Comparison of ENCODE assay signal across 21 cellular contexts in the genomic region with DNA sequence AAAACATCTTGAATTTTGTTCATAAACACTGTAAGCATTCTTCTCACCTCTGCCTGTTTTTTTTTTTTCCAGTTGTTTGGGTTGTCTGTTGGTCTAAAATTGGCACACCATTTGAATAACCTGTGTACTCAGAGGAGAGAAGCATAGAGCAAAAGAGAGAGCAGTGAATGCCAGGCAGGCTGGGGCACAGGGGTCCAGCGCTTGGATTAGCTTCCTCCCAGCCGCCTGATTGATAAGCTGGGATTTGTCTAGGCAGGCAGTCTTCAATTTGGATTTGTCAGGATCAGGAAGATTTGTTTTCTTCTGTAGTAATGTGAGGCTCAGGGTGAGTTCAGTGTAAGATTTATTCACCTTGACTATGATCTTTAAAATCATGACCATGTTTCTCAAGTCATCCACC.
"Had no signal": no experiment of that assay in that cellular context is flagged by ENCODE, and none has a peak within 500 bp of the region (broad histone marks: within the 10 kb centered on the region; RNA-seq: fewer than 3 reads in every experiment).

No MANE protein-coding gene starts in this region.

- ATAC-seq: foreskin keratinocyte; left colon; left ventricle myocardium superior; psoas muscle; sciatic nerve; stimulated activated memory B cell treated with anti-CD40 and anti-IgM and Interleukin-4, amounts not matched to agents 10 μg/mL and 1 μg/mL and 100 μg/mL, for 72 hours had no signal

- DNase-seq: erythroblast; left colon; left ventricle myocardium superior; mesenchymal stem cell; naive B cell; nephron progenitor cell; psoas muscle; spleen; stimulated activated CD4-positive, alpha-beta T cell treated with anti-CD3 and anti-CD28 coated beads, Interleukin-15, amount 100 ng/mL, for 24 hours; stimulated activated CD4-positive, alpha-beta T cell treated with anti-CD3 and anti-CD28 coated beads, Interleukin-1b, Interleukin-23, amount 100 ng/mL, for 48 hours; stimulated activated CD4-positive, alpha-beta T cell treated with anti-CD3 and anti-CD28 coated beads, Interleukin-4, amount 100 ng/mL, for 24 hours; tibial artery; upper lobe of left lung had no signal

- H3K79me2 ChIP-seq: hepatocyte had no signal

- H3K4me2 ChIP-seq: hepatocyte had no signal

- H3K9me3 ChIP-seq: neutrophil, psoas muscle, spleen, tibial artery, upper lobe of left lung, vagina had no signal

- H3K36me3 ChIP-seq: neutrophil, spleen, tibial artery, upper lobe of left lung, vagina had no signal

- H3K27ac ChIP-seq: foreskin keratinocyte, hepatocyte, neutrophil, psoas muscle, spleen, tibial artery, upper lobe of left lung, vagina had no signal

- H3K4me1 Mint-ChIP-seq: naive B cell; stimulated activated memory B cell treated with anti-CD40 and anti-IgM and Interleukin-4, amounts not matched to agents 10 μg/mL and 1 μg/mL and 100 μg/mL, for 72 hours had no signal

- H3K4me3 Mint-ChIP-seq: naive B cell; nephron progenitor cell; stimulated activated memory B cell treated with anti-CD40 and anti-IgM and Interleukin-4, amounts not matched to agents 10 μg/mL and 1 μg/mL and 100 μg/mL, for 72 hours; stimulated activated naive CD8-positive, alpha-beta T cell treated with anti-CD3 and anti-CD28 coated beads, Interleukin-15, Interleukin-2, amounts not matched to agents 100 ng/mL and 50 ng/mL, for 24 hours had no signal

- H3K36me3 Mint-ChIP-seq: naive B cell; stimulated activated memory B cell treated with anti-CD40 and anti-IgM and Interleukin-4, amounts not matched to agents 10 μg/mL and 1 μg/mL and 100 μg/mL, for 72 hours had no signal

- H3K4me1 ChIP-seq: foreskin keratinocyte, psoas muscle, spleen, tibial artery, upper lobe of left lung, vagina had no signal

- H3K27me3 ChIP-seq: foreskin keratinocyte, hepatocyte, neutrophil, spleen, tibial artery, upper lobe of left lung, vagina had no signal

- H3K9me3 Mint-ChIP-seq: naive B cell; stimulated activated memory B cell treated with anti-CD40 and anti-IgM and Interleukin-4, amounts not matched to agents 10 μg/mL and 1 μg/mL and 100 μg/mL, for 72 hours; stimulated activated naive CD8-positive, alpha-beta T cell treated with anti-CD3 and anti-CD28 coated beads, Interleukin-15, Interleukin-2, amounts not matched to agents 100 ng/mL and 50 ng/mL, for 24 hours had no signal

- H3K4me3 ChIP-seq: hepatocyte, lung, psoas muscle, spleen, tibial artery, upper lobe of left lung, vagina had no signal

- H3K27ac Mint-ChIP-seq: nephron progenitor cell; stimulated activated memory B cell treated with anti-CD40 and anti-IgM and Interleukin-4, amounts not matched to agents 10 μg/mL and 1 μg/mL and 100 μg/mL, for 72 hours; stimulated activated naive CD8-positive, alpha-beta T cell treated with anti-CD3 and anti-CD28 coated beads, Interleukin-15, Interleukin-2, amounts not matched to agents 100 ng/mL and 50 ng/mL, for 24 hours had no signal

- H2AFZ ChIP-seq: hepatocyte had no signal

- H3K27me3 Mint-ChIP-seq: stimulated activated memory B cell treated with anti-CD40 and anti-IgM and Interleukin-4, amounts not matched to agents 10 μg/mL and 1 μg/mL and 100 μg/mL, for 72 hours had no signal
